Comparison of ENCODE assay signal across 8 cellular contexts in the genomic region with DNA sequence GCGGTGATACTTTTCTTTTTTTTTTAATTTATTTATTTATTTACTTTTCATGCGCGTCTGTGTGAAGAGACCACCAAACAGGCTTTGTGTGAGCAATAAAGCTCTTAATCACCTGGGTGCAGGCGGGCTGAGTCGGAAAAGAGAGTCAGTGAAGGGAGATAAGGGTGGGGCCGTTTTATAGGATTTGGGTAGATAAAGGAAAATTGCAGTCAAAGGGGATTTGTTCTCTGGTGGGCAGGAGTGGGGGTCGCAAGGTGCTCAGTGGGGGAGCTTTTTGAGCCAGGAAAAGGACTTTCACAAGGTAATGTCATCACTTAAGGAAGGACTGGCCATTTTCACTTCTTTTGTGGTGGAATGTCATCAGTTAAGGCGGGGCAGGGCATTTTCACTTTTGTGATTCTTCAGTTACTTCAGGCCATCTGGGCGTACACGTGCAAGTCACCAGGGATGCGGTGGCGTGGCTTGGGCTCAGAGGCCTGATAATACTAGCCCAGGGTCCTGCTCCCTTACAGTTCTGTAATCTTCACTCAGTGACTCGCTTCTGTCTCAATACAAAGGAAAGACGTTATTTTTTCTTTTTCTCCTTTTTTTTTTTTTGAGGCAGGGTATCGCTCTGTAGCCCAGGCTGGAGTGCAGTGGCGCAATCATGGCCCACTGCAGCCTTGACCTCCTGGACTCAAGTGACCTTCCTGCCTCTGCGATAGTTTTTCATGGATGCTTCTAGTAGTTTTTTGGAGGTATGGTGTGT. TPM values are rescaled to one million over a fixed set of nuclear protein-coding genes. Genes with fewer than 3 reads are reported as not detected.
DNase-seq lines count a peak whose midpoint lies in the region; ATAC-seq, FAIRE-seq and TF ChIP-seq lines count a peak whose summit lies in the region.
"Not testable (repeated sequence)": the region's sequence is repeated elsewhere in the genome, so short reads cannot be mapped to it uniquely, and the experiment has no call there.

No MANE protein-coding gene starts in this region.

- 64% methylated on average over 17 of the region's 17 CpGs for WGBS in hepatocyte (ENCODE audit: low lambda C conversion rate, missing lambda C conversion rate)

- intact Hi-C loops in upper lobe of right lung (cut with DNase I) = not testable (repeated sequence)

- peak overlapping the region; percentile 91 for H3K27ac Mint-ChIP-seq in activated CD4-positive, alpha-beta T cell treated with anti-CD3 and anti-CD28 coated beads, Interleukin-2, amount 10 ng/mL, durations not matched to agents 7 days and 5 days
- H3K27ac Mint-ChIP-seq in astrocyte (ENCODE audit: unreplicated experiment) (peak overlapping the region; percentile 96), nephron progenitor cell (peak overlapping the region; percentile 99)

- peak overlapping the region; percentile 88 for H3K27ac ChIP-seq in DOHH2 (ENCODE audit: low read depth, low read length)
- H3K27ac ChIP-seq in MM.1S (ENCODE audit: low read length); astrocyte (ENCODE audit: low read depth, low read length); upper lobe of right lung: not testable (repeated sequence)
- H3K27ac ChIP-seq in RWPE2 (ENCODE audit: poor library complexity, severe bottlenecking) = peak overlapping the region; percentile 64
- H3K27ac ChIP-seq in hepatocyte = peak overlapping the region; percentile 97

- peaks cover 21% of the 10 kb centered on the region for H3F3A ChIP-seq in DOHH2 (ENCODE audit: control insufficient read depth, insufficient read depth)
- peaks cover 21% of the 10 kb centered on the region for H3F3A ChIP-seq in MM.1S (ENCODE audit: insufficient read depth, low read length)

- not testable (repeated sequence) for H3K9ac ChIP-seq in MM.1S (ENCODE audit: low read length); astrocyte (ENCODE audit: low read length)

- CTCF ChIA-PET in activated CD4-positive, alpha-beta T cell treated with anti-CD3 and anti-CD28 coated beads, Interleukin-2, amount 10 ng/mL, durations not matched to agents 7 days and 5 days (lab: Charles Lee) = interaction anchor here (0.7 to 1.5 kb wide), 3 partner anchors 16 to 208 kb away, joined by 3 to 4 read pairs (median 3); no protein-coding TSS in a partner anchor

- H3K4me1 ChIP-seq in DOHH2 (ENCODE audit: control insufficient read depth, low read length) (peaks cover 27% of the 10 kb centered on the region), MM.1S (ENCODE audit: low read length) (peaks cover 12% of the 10 kb centered on the region), hepatocyte (ENCODE audit: insufficient read depth) (peaks cover 11% of the 10 kb centered on the region), upper lobe of right lung (peaks cover 19% of the 10 kb centered on the region)
- H3K4me1 ChIP-seq in RWPE2 (ENCODE audit: insufficient read depth, poor library complexity, severe bottlenecking); astrocyte (ENCODE audit: insufficient read depth, low read length): not testable (repeated sequence)

- H3K79me2 ChIP-seq in DOHH2 (ENCODE audit: control insufficient read depth, low read length) = peaks cover 36% of the 10 kb centered on the region
- peaks cover 31% of the 10 kb centered on the region for H3K79me2 ChIP-seq in MM.1S (ENCODE audit: low read length)
- peaks cover 31% of the 10 kb centered on the region for H3K79me2 ChIP-seq in astrocyte (ENCODE audit: insufficient read depth, low read length)
- peaks cover 29% of the 10 kb centered on the region for H3K79me2 ChIP-seq in hepatocyte

- not testable (repeated sequence) for H3K9me2 ChIP-seq in DOHH2 (replicated peaks; ENCODE audit: control insufficient read depth, low read length); MM.1S (replicated peaks; ENCODE audit: insufficient read depth, low read length); hepatocyte (replicated peaks; ENCODE audit: insufficient read depth)

- H3K36me3 ChIP-seq in DOHH2 (ENCODE audit: control insufficient read depth, low read length) (peaks cover 26% of the 10 kb centered on the region), RWPE2 (ENCODE audit: low read depth) (peaks cover 22% of the 10 kb centered on the region), astrocyte (ENCODE audit: insufficient read depth, low read length) (peaks cover 11% of the 10 kb centered on the region), upper lobe of right lung (peaks cover 21% of the 10 kb centered on the region)
- not testable (repeated sequence) for H3K36me3 ChIP-seq in MM.1S (replicated peaks; ENCODE audit: insufficient read depth, low read length); hepatocyte (replicated peaks; ENCODE audit: insufficient read depth, low read depth)

- H2AFZ ChIP-seq in MM.1S (ENCODE audit: low read length) (peak overlapping the region; percentile 90; the same call in 1 of the 2 replicates), astrocyte (ENCODE audit: low read depth, low read length) (peak overlapping the region; percentile 36), hepatocyte (peak overlapping the region; percentile 87)

- not testable (repeated sequence) for H3K9me3 ChIP-seq in DOHH2 (ENCODE audit: control insufficient read depth, insufficient read depth, low read length); MM.1S (replicated peaks; ENCODE audit: insufficient read depth, low read length); RWPE2 (ENCODE audit: severe bottlenecking); astrocyte (ENCODE audit: insufficient read depth, low read depth, low read length); hepatocyte (ENCODE audit: low read depth); upper lobe of right lung

- H3K4me1 Mint-ChIP-seq in activated CD4-positive, alpha-beta T cell treated with anti-CD3 and anti-CD28 coated beads, Interleukin-2, amount 10 ng/mL, durations not matched to agents 7 days and 5 days = peaks cover 29% of the 10 kb centered on the region
- H3K4me1 Mint-ChIP-seq in astrocyte (ENCODE audit: low read depth, unreplicated experiment) = peaks cover 18% of the 10 kb centered on the region
- peaks cover 42% of the 10 kb centered on the region for H3K4me1 Mint-ChIP-seq in nephron progenitor cell

- ATAC-seq in RWPE2 (ENCODE audit: low read depth); upper lobe of right lung: not testable (repeated sequence)

- H3K36me3 Mint-ChIP-seq in activated CD4-positive, alpha-beta T cell treated with anti-CD3 and anti-CD28 coated beads, Interleukin-2, amount 10 ng/mL, durations not matched to agents 7 days and 5 days (ENCODE audit: low read depth); astrocyte (ENCODE audit: low read depth, unreplicated experiment): not testable (repeated sequence)
- H3K36me3 Mint-ChIP-seq in nephron progenitor cell (ENCODE audit: low read depth) = peaks cover 17% of the 10 kb centered on the region

- not testable (repeated sequence) for H3K9me3 Mint-ChIP-seq in activated CD4-positive, alpha-beta T cell treated with anti-CD3 and anti-CD28 coated beads, Interleukin-2, amount 10 ng/mL, durations not matched to agents 7 days and 5 days; astrocyte (ENCODE audit: unreplicated experiment); nephron progenitor cell

- POLR2A ChIA-PET in activated CD4-positive, alpha-beta T cell treated with anti-CD3 and anti-CD28 coated beads, Interleukin-2, amount 10 ng/mL, durations not matched to agents 7 days and 5 days (lab: Charles Lee) = not testable (repeated sequence)

- TF ChIP-seq CTCF in DOHH2 (IDR thresholded peaks at IDR 0.05; ENCODE audit: low read depth, low read length, poor library complexity, severe bottlenecking); MM.1S (IDR thresholded peaks at IDR 0.05; ENCODE audit: low read length); RWPE2 (IDR thresholded peaks at IDR 0.05; ENCODE audit: poor library complexity, severe bottlenecking); astrocyte (IDR thresholded peaks at IDR 0.05; ENCODE audit: insufficient read depth, low read depth, low read length); hepatocyte (IDR thresholded peaks at IDR 0.05; ENCODE audit: poor library complexity); nephron progenitor cell (IDR thresholded peaks at IDR 0.05); upper lobe of right lung (IDR thresholded peaks at IDR 0.05): not testable (repeated sequence)

- not testable (repeated sequence) for FAIRE-seq in astrocyte (lab: Jason Lieb, UNC)

- not testable (repeated sequence) for H3K27me3 Mint-ChIP-seq in activated CD4-positive, alpha-beta T cell treated with anti-CD3 and anti-CD28 coated beads, Interleukin-2, amount 10 ng/mL, durations not matched to agents 7 days and 5 days; astrocyte (ENCODE audit: low read depth, unreplicated experiment); nephron progenitor cell (ENCODE audit: low read depth, poor library complexity)

- peak overlapping the region; percentile 89 for H3K4me3 ChIP-seq in DOHH2 (ENCODE audit: low read length)
- not testable (repeated sequence) for H3K4me3 ChIP-seq in MM.1S (ENCODE audit: low read length); RWPE2 (ENCODE audit: severe bottlenecking); astrocyte (ENCODE audit: insufficient read depth, low read depth, low read length); hepatocyte
- H3K4me3 ChIP-seq in upper lobe of right lung = peak overlapping the region; percentile 85

- H3K4me3 Mint-ChIP-seq in activated CD4-positive, alpha-beta T cell treated with anti-CD3 and anti-CD28 coated beads, Interleukin-2, amount 10 ng/mL, durations not matched to agents 7 days and 5 days = peak overlapping the region; percentile 94
- H3K4me3 Mint-ChIP-seq in astrocyte (ENCODE audit: unreplicated experiment) = peak overlapping the region; percentile 92
- peak overlapping the region; percentile 96 for H3K4me3 Mint-ChIP-seq in nephron progenitor cell

- H3K4me2 ChIP-seq in DOHH2 (ENCODE audit: low read length) (peak overlapping the region; percentile 83), hepatocyte (peak overlapping the region; percentile 79)
- H3K4me2 ChIP-seq in MM.1S (ENCODE audit: low read depth, low read length); astrocyte (ENCODE audit: low read length): not testable (repeated sequence)

- not testable (repeated sequence) for H3K27me3 ChIP-seq in DOHH2 (ENCODE audit: control insufficient read depth, low read length); MM.1S (replicated peaks; ENCODE audit: insufficient read depth, low read length); RWPE2 (ENCODE audit: insufficient read depth, poor library complexity, severe bottlenecking); astrocyte (ENCODE audit: insufficient read depth, low read length); hepatocyte; upper lobe of right lung

- H4K20me1 ChIP-seq in DOHH2 (ENCODE audit: control insufficient read depth, insufficient read depth, low read depth, low read length); MM.1S (ENCODE audit: insufficient read depth, low read length): not testable (repeated sequence)
- peaks cover 21% of the 10 kb centered on the region for H4K20me1 ChIP-seq in astrocyte (ENCODE audit: insufficient read depth, low read length)
- H4K20me1 ChIP-seq in hepatocyte (ENCODE audit: insufficient read depth, poor library complexity, severe bottlenecking) = peaks cover 11% of the 10 kb centered on the region

- DNase-seq in MM.1S; RWPE2 (ENCODE audit: low spot score); activated CD4-positive, alpha-beta T cell treated with anti-CD3 and anti-CD28 coated beads, Interleukin-2, amount 10 ng/mL, durations not matched to agents 7 days and 5 days; astrocyte (ENCODE audit: low read depth); nephron progenitor cell; upper lobe of right lung: not testable (repeated sequence)
- peak; percentile 22 for DNase-seq in hepatocyte (ENCODE audit: low spot score)

RNA-seq across cellular contexts. Expression of a gene that starts 1.6 kb away (rescaled TPM):
- total RNA-seq in activated CD4-positive, alpha-beta T cell treated with anti-CD3 and anti-CD28 coated beads, Interleukin-2, amount 10 ng/mL, durations not matched to agents 7 days and 5 days = 10 to 100 TPM; 68.3 to 72.2 TPM
- total RNA-seq in astrocyte (66.1 and 68.6 TPM in 2 replicates), hepatocyte (78.8 and 105 TPM in 2 replicates), upper lobe of right lung (50.4 TPM)
- 61.0 and 65.2 TPM in 2 replicates for polyA plus RNA-seq in hepatocyte

RNA-seq across cellular contexts. Expression of a gene that starts 20.7 kb away (rescaled TPM):
- 10 to 100 TPM; 13.7 to 16.1 TPM for total RNA-seq in activated CD4-positive, alpha-beta T cell treated with anti-CD3 and anti-CD28 coated beads, Interleukin-2, amount 10 ng/mL, durations not matched to agents 7 days and 5 days
- total RNA-seq in astrocyte (9.1 and 11.0 TPM in 2 replicates), hepatocyte (1.1 and 1.4 TPM in 2 replicates), upper lobe of right lung (1.3 TPM)
- polyA plus RNA-seq in hepatocyte = 1.7 and 5.2 TPM in 2 replicates

RNA-seq across cellular contexts. Expression of a gene that starts 38.5 kb away (rescaled TPM):
- total RNA-seq in activated CD4-positive, alpha-beta T cell treated with anti-CD3 and anti-CD28 coated beads, Interleukin-2, amount 10 ng/mL, durations not matched to agents 7 days and 5 days = 10 to 100 TPM; 24.0 to 24.5 TPM
- total RNA-seq in astrocyte = 39.1 and 41.9 TPM in 2 replicates
- total RNA-seq in hepatocyte = 64.9 and 71.6 TPM in 2 replicates
- 93.8 and 97.6 TPM in 2 replicates for polyA plus RNA-seq in hepatocyte
- 71.8 TPM for total RNA-seq in upper lobe of right lung

RNA-seq across cellular contexts. Expression of a gene that starts 47.5 kb away (rescaled TPM):
- 10 to 100 TPM; 58.0 to 71.2 TPM for total RNA-seq in activated CD4-positive, alpha-beta T cell treated with anti-CD3 and anti-CD28 coated beads, Interleukin-2, amount 10 ng/mL, durations not matched to agents 7 days and 5 days
- total RNA-seq in astrocyte (72.8 and 73.0 TPM in 2 replicates), hepatocyte (75.7 and 103 TPM in 2 replicates), upper lobe of right lung (126 TPM)
- 114 and 121 TPM in 2 replicates for polyA plus RNA-seq in hepatocyte

Comparison
In these comparisons a context has a peak if more than half of its experiments do, and no peak if none do; other contexts are left out.
1. H2AFZ ChIP-seq: peak in every context shown above with its lines; median percentile 90 in MM.1S; 87 in hepatocyte; 36 in astrocyte.